Comparison of ENCODE assay signal across 8 cellular contexts in genomic region chr22:36366291-36366708, GRCh38. TPM values are rescaled to one million over a fixed set of nuclear protein-coding genes. Genes with fewer than 3 reads are reported as not detected.
A peak's percentile ranks its signal among the peaks of the same experiment; 100 is the strongest.
DNase-seq lines count a peak whose midpoint lies in the region; ATAC-seq lines count a peak whose summit lies in the region.

No MANE protein-coding gene starts in this region.

- peak overlapping the region; percentile 74 for H3K4me3 Mint-ChIP-seq in activated T-helper 17 cell treated with anti-CD3 and anti-CD28 coated beads, Interleukin-2, amount 50 U/mL, for 72 hours

- H3K9me3 ChIP-seq in skeletal muscle tissue (ENCODE audit: control insufficient read depth in 3 of 3, low read length in 3 of 3), result no peaks in the 10 kb centered on the region

- H3K4me1 ChIP-seq in skeletal muscle tissue (ENCODE audit: control insufficient read depth in 3 of 3, insufficient read depth in 3 of 3, low read length in 3 of 3), result peaks cover 88 to 93% (median 91%) of the 10 kb centered on the region in 3 donors

- intact Hi-C loops in left ventricle myocardium superior (cut with micrococcal nuclease), result no loop called here

- peaks cover 98% of the 10 kb centered on the region for H3K36me3 Mint-ChIP-seq in activated T-helper 17 cell treated with anti-CD3 and anti-CD28 coated beads, Interleukin-2, amount 50 U/mL, for 72 hours (ENCODE audit: low read depth)

- no peak for ATAC-seq in activated T-helper 17 cell treated with anti-CD3 and anti-CD28 coated beads, Interleukin-2, amount 50 U/mL, for 72 hours (replicated peaks)
- ATAC-seq in left ventricle myocardium superior, result peak; percentile 35
- no peak for ATAC-seq in HG03565 (IDR thresholded peaks at IDR 0.05; ENCODE audit: unreplicated experiment)

- peak overlapping the region; percentile 39 for H3K27ac ChIP-seq in skeletal muscle tissue (ENCODE audit: low read depth, low read length)

- peak overlapping the region in 1 of 3 donors; percentile 66 for H3K9ac ChIP-seq in skeletal muscle tissue (ENCODE audit: low read depth in 1 of 3, low read length in 3 of 3)

- peaks cover 62% of the 10 kb centered on the region for H3K4me1 Mint-ChIP-seq in activated T-helper 17 cell treated with anti-CD3 and anti-CD28 coated beads, Interleukin-2, amount 50 U/mL, for 72 hours

- H3K9me3 Mint-ChIP-seq in activated T-helper 17 cell treated with anti-CD3 and anti-CD28 coated beads, Interleukin-2, amount 50 U/mL, for 72 hours, result no peaks in the 10 kb centered on the region

- no peaks in the 10 kb centered on the region for H3K27me3 ChIP-seq in skeletal muscle tissue (ENCODE audit: control insufficient read depth in 3 of 3, insufficient read depth in 3 of 3, low read length in 3 of 3)

- H3K27me3 Mint-ChIP-seq in activated T-helper 17 cell treated with anti-CD3 and anti-CD28 coated beads, Interleukin-2, amount 50 U/mL, for 72 hours, result no peaks in the 10 kb centered on the region

- H3K36me3 ChIP-seq in skeletal muscle tissue (ENCODE audit: control insufficient read depth in 3 of 3, insufficient read depth in 3 of 3, low read length in 3 of 3), result peaks cover 0 to 3% (median 0%) of the 10 kb centered on the region in 3 donors

- peak overlapping the region; percentile 88 for H3K27ac Mint-ChIP-seq in activated T-helper 17 cell treated with anti-CD3 and anti-CD28 coated beads, Interleukin-2, amount 50 U/mL, for 72 hours

- DNase-seq in HCEC 1CT (peak; percentile 69), left ventricle myocardium superior (peak; percentile 65), SIG-M5 treated with dmso at 0.1 percent for 504 hours (lab: John Stamatoyannopoulos, UW; ENCODE audit: unreplicated experiment) (no peak), NCI-H1417 treated with DMSO at 0.1 percent for 48 hours (lab: John Stamatoyannopoulos, UW) (no peak), NCI-H526 (lab: John Stamatoyannopoulos, UW) (no peak)

- peak overlapping the region in 1 of 3 donors; percentile 13 for H3K4me3 ChIP-seq in skeletal muscle tissue (ENCODE audit: low read length in 3 of 3)

RNA-seq across cellular contexts. Expression of gene MYH9, which starts 21.5 kb away (rescaled TPM):
- total RNA-seq in activated T-helper 17 cell treated with anti-CD3 and anti-CD28 coated beads, Interleukin-2, amount 50 U/mL, for 72 hours, result 100 to 1,000 TPM; 782 to 800 TPM
- 161 TPM for total RNA-seq in left ventricle myocardium superior
- 111 TPM for total RNA-seq in skeletal muscle tissue

Comparison
In these comparisons a context has a peak if more than half of its experiments do, and no peak if none do; other contexts are left out.
1. DNase-seq: peak in HCEC 1CT (single experiment) and left ventricle myocardium superior (single experiment); none in SIG-M5 treated with dmso at 0.1 percent for 504 hours (single experiment), NCI-H1417 treated with DMSO at 0.1 percent for 48 hours (single experiment) and NCI-H526 (0 of 2).